Comparison of ENCODE assay signal across 9 cellular contexts in the genomic region with DNA sequence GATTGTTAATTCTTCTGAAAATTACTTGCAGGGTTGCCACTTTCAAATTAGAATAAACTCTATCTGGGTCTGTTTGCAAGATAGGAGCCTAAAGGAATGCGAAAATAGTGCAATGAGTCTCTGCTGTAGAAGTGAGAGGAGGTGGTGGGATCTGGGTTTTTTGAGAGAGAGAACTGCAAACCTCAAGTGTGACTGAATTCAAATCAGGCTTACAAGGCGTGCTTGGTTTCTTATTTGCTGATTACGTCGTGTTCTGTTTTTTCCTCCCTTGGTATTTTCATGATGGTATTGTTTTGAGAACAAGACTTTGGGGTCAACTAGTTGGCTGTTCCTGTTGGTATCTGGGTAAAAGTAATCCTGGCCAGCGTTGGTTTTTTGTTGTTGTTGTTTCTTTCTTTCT.
DNase-seq lines count a peak whose midpoint lies in the region; ATAC-seq, FAIRE-seq and TF ChIP-seq lines count a peak whose summit lies in the region.
"Had no signal": no experiment of that assay in that cellular context is flagged by ENCODE, and none has a peak within 500 bp of the region (broad histone marks: within the 10 kb centered on the region; RNA-seq: fewer than 3 reads in every experiment).

No MANE protein-coding gene starts in this region.

- no peaks in the 10 kb centered on the region for H3K9me3 ChIP-seq in ovary

- H3K27ac ChIP-seq in ovary = no peak overlapping the region

- no peak overlapping the region for H3K4me3 Mint-ChIP-seq in chondrocyte (ENCODE audit: unreplicated experiment)
- H3K4me3 Mint-ChIP-seq: naive thymus-derived CD4-positive, alpha-beta T cell had no signal

- ATAC-seq in GM19452 (IDR thresholded peaks at IDR 0.05; ENCODE audit: unreplicated experiment) (peak; percentile 94), HG03045 (IDR thresholded peaks at IDR 0.05; ENCODE audit: unreplicated experiment) (peak; percentile 92), esophagus mucosa (no peak)
- ATAC-seq: naive thymus-derived CD4-positive, alpha-beta T cell had no signal

- no peaks in the 10 kb centered on the region for H3K36me3 Mint-ChIP-seq in chondrocyte (ENCODE audit: low read depth)

- TF ChIP-seq POLR2A in GM12892 (IDR thresholded peaks at IDR 0.05; ENCODE audit: low read depth, low read length) (no peak), ovary (IDR thresholded peaks at IDR 0.05) (no peak)

- peak overlapping the region; percentile 78 for H3K27ac Mint-ChIP-seq in chondrocyte (ENCODE audit: unreplicated experiment)

- 33 to 53% (median 40%) methylated on average over 5 of the region's 5 CpGs for WGBS in ovary, 3 donors

- H3K4me3 ChIP-seq in ovary = no peak overlapping the region

- no peaks in the 10 kb centered on the region for H3K36me3 ChIP-seq in ovary

- no peaks in the 10 kb centered on the region for H3K27me3 ChIP-seq in ovary

- TF ChIP-seq CTCF in chondrocyte (IDR thresholded peaks at IDR 0.05) = no peak
- TF ChIP-seq CTCF in ovary (IDR thresholded peaks at IDR 0.05) = no peak

- no peaks in the 10 kb centered on the region for H3K9me3 Mint-ChIP-seq in chondrocyte (ENCODE audit: low read depth)

- no peak for FAIRE-seq in GM12892 (lab: Jason Lieb, UNC)

- intact Hi-C loops in ovary (cut with DNase I) = no loop called here

- no peaks in the 10 kb centered on the region for H3K27me3 Mint-ChIP-seq in chondrocyte (ENCODE audit: low read depth)
- H3K27me3 Mint-ChIP-seq: naive thymus-derived CD4-positive, alpha-beta T cell had no signal

- H3K4me1 Mint-ChIP-seq in chondrocyte (ENCODE audit: low read depth) = peaks cover 47% of the 10 kb centered on the region

- no peaks in the 10 kb centered on the region for H3K4me1 ChIP-seq in ovary (ENCODE audit: insufficient read depth)

- peak; percentile 4 for DNase-seq in GM12892 (ENCODE audit: insufficient read length)
- DNase-seq in chondrocyte (ENCODE audit: low spot score) = no peak
- DNase-seq in activated gamma-delta T cell (lab: John Stamatoyannopoulos, UW) = no peak
- DNase-seq in activated gamma-delta T cell treated with Interleukin-2 at 50 U/mL for 16 hours = no peak
- no peak for DNase-seq in ovary
- DNase-seq: naive thymus-derived CD4-positive, alpha-beta T cell had no signal

- TF ChIP-seq EP300 in ovary (IDR thresholded peaks at IDR 0.05) = no peak
